Comparison of ENCODE assay signal across 1 cellular context in the genomic region with DNA sequence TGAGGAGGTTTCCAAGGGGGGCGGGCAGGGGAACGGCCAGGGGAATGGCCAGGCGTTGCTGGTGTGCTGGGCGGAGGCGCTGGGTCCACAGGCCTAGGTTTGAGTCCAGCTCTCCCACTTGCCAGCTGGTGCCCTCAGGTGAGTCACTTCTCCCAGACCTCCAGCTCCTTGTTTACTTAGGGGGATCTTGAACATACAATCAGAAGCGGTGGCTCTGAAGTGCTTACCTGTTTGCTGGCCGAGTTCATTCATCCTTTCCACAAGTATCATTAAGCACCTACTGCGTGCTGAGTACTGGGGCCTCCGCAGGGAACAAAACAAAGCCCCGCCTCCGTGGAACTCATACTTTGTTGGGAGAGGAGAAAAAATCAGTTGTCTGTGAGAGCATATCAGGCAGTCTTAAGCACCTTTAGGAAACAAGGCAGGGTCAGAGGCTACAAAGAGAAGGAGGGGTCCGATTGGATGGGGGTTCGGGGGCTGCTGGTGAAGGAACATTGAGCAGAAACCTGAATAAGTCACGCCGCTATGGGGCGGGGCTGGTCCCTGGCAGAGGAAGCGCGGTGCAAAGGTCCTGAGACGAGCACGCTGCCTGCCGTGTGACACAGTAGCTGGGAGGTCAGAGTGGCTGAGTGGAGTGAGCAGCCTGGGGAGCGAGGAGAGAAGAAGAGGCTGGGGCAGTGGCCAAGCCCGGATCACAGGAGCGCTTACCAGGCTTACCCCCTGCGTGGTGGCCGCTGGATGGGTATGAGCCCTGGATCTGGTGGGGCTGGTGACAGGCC.
A peak's percentile ranks its signal among the peaks of the same experiment; 100 is the strongest.
TF ChIP-seq lines count a peak whose summit lies in the region.

No MANE protein-coding gene starts in this region.

TF ChIP-seq in HepG2, 621 proteins besides CTCF, POLR2A, EP300 and RAD21 (continued from another document):
- TF ChIP-seq, protein P1, sequence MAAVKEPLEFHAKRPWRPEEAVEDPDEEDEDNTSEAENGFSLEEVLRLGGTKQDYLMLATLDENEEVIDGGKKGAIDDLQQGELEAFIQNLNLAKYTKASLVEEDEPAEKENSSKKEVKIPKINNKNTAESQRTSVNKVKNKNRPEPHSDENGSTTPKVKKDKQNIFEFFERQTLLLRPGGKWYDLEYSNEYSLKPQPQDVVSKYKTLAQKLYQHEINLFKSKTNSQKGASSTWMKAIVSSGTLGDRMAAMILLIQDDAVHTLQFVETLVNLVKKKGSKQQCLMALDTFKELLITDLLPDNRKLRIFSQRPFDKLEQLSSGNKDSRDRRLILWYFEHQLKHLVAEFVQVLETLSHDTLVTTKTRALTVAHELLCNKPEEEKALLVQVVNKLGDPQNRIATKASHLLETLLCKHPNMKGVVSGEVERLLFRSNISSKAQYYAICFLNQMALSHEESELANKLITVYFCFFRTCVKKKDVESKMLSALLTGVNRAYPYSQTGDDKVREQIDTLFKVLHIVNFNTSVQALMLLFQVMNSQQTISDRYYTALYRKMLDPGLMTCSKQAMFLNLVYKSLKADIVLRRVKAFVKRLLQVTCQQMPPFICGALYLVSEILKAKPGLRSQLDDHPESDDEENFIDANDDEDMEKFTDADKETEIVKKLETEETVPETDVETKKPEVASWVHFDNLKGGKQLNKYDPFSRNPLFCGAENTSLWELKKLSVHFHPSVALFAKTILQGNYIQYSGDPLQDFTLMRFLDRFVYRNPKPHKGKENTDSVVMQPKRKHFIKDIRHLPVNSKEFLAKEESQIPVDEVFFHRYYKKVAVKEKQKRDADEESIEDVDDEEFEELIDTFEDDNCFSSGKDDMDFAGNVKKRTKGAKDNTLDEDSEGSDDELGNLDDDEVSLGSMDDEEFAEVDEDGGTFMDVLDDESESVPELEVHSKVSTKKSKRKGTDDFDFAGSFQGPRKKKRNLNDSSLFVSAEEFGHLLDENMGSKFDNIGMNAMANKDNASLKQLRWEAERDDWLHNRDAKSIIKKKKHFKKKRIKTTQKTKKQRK (IDR thresholded peaks at IDR 0.05; ENCODE audit: low read length): no peak
- TF ChIP-seq, protein P2, sequence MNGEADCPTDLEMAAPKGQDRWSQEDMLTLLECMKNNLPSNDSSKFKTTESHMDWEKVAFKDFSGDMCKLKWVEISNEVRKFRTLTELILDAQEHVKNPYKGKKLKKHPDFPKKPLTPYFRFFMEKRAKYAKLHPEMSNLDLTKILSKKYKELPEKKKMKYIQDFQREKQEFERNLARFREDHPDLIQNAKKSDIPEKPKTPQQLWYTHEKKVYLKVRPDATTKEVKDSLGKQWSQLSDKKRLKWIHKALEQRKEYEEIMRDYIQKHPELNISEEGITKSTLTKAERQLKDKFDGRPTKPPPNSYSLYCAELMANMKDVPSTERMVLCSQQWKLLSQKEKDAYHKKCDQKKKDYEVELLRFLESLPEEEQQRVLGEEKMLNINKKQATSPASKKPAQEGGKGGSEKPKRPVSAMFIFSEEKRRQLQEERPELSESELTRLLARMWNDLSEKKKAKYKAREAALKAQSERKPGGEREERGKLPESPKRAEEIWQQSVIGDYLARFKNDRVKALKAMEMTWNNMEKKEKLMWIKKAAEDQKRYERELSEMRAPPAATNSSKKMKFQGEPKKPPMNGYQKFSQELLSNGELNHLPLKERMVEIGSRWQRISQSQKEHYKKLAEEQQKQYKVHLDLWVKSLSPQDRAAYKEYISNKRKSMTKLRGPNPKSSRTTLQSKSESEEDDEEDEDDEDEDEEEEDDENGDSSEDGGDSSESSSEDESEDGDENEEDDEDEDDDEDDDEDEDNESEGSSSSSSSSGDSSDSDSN (CRISPR knock-in tag; IDR thresholded peaks at IDR 0.05): 0 out of 2 replicates have a peak, but pooled peaks have one; percentile 34
- TF ChIP-seq DMAP1 (CRISPR knock-in tag; IDR thresholded peaks at IDR 0.05): no peak
- TF ChIP-seq, protein P3, sequence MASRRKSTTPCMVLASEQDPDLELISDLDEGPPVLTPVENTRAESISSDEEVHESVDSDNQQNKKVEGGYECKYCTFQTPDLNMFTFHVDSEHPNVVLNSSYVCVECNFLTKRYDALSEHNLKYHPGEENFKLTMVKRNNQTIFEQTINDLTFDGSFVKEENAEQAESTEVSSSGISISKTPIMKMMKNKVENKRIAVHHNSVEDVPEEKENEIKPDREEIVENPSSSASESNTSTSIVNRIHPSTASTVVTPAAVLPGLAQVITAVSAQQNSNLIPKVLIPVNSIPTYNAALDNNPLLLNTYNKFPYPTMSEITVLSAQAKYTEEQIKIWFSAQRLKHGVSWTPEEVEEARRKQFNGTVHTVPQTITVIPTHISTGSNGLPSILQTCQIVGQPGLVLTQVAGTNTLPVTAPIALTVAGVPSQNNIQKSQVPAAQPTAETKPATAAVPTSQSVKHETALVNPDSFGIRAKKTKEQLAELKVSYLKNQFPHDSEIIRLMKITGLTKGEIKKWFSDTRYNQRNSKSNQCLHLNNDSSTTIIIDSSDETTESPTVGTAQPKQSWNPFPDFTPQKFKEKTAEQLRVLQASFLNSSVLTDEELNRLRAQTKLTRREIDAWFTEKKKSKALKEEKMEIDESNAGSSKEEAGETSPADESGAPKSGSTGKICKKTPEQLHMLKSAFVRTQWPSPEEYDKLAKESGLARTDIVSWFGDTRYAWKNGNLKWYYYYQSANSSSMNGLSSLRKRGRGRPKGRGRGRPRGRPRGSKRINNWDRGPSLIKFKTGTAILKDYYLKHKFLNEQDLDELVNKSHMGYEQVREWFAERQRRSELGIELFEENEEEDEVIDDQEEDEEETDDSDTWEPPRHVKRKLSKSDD (CRISPR knock-in tag; IDR thresholded peaks at IDR 0.05; ENCODE audit: low read depth): 0 out of 2 replicates have a peak, but pooled peaks have one; percentile 52
- TF ChIP-seq ZMYM2 (CRISPR knock-in tag; IDR thresholded peaks at IDR 0.05): 0 out of 2 replicates have a peak, but pooled peaks have one; percentile 51
- no peak for TF ChIP-seq ZNF207 (IDR thresholded peaks at IDR 0.05; ENCODE audit: borderline replicate concordance)
- TF ChIP-seq ARNTL (CRISPR knock-in tag; IDR thresholded peaks at IDR 0.05): peak; percentile 97
- TF ChIP-seq, protein P4, sequence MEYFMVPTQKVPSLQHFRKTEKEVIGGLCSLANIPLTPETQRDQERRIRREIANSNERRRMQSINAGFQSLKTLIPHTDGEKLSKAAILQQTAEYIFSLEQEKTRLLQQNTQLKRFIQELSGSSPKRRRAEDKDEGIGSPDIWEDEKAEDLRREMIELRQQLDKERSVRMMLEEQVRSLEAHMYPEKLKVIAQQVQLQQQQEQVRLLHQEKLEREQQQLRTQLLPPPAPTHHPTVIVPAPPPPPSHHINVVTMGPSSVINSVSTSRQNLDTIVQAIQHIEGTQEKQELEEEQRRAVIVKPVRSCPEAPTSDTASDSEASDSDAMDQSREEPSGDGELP (IDR thresholded peaks at IDR 0.05; ENCODE audit: borderline replicate concordance, low read depth): peak; percentile 85; the same call in 1 of the 2 replicates
- TF ChIP-seq CREM (IDR thresholded peaks at IDR 0.05): no peak
- TF ChIP-seq CREM (CRISPR knock-in tag; IDR thresholded peaks at IDR 0.05): no peak
- TF ChIP-seq MED13 (CRISPR knock-in tag; IDR thresholded peaks at IDR 0.05): no peak
- peak; percentile 63; the same call in 1 of the 2 replicates for TF ChIP-seq CHD4 (IDR thresholded peaks at IDR 0.05; ENCODE audit: borderline replicate concordance, low read length)
- TF ChIP-seq JUNB (CRISPR knock-in tag; IDR thresholded peaks at IDR 0.05; ENCODE audit: borderline replicate concordance): 0 out of 2 replicates have a peak, but pooled peaks have one; percentile 50
- TF ChIP-seq KDM1A (CRISPR knock-in tag; IDR thresholded peaks at IDR 0.05): peak; percentile 42; the same call in 1 of the 2 replicates
- TF ChIP-seq ZNF746 (CRISPR knock-in tag; IDR thresholded peaks at IDR 0.05): no peak
- TF ChIP-seq HCFC1 (IDR thresholded peaks at IDR 0.05; ENCODE audit: low read depth, low read length): no peak
- TF ChIP-seq ADNP (CRISPR knock-in tag; IDR thresholded peaks at IDR 0.05): 0 out of 2 replicates have a peak, but pooled peaks have one; percentile 24
- no peak for TF ChIP-seq MEIS2 (CRISPR knock-in tag; IDR thresholded peaks at IDR 0.05)
- TF ChIP-seq FOXP1 (IDR thresholded peaks at IDR 0.05): no peak
- 0 out of 2 replicates have a peak, but pooled peaks have one; percentile 5 for TF ChIP-seq FOXP1 (CRISPR knock-in tag; IDR thresholded peaks at IDR 0.05)
- TF ChIP-seq, protein P5, sequence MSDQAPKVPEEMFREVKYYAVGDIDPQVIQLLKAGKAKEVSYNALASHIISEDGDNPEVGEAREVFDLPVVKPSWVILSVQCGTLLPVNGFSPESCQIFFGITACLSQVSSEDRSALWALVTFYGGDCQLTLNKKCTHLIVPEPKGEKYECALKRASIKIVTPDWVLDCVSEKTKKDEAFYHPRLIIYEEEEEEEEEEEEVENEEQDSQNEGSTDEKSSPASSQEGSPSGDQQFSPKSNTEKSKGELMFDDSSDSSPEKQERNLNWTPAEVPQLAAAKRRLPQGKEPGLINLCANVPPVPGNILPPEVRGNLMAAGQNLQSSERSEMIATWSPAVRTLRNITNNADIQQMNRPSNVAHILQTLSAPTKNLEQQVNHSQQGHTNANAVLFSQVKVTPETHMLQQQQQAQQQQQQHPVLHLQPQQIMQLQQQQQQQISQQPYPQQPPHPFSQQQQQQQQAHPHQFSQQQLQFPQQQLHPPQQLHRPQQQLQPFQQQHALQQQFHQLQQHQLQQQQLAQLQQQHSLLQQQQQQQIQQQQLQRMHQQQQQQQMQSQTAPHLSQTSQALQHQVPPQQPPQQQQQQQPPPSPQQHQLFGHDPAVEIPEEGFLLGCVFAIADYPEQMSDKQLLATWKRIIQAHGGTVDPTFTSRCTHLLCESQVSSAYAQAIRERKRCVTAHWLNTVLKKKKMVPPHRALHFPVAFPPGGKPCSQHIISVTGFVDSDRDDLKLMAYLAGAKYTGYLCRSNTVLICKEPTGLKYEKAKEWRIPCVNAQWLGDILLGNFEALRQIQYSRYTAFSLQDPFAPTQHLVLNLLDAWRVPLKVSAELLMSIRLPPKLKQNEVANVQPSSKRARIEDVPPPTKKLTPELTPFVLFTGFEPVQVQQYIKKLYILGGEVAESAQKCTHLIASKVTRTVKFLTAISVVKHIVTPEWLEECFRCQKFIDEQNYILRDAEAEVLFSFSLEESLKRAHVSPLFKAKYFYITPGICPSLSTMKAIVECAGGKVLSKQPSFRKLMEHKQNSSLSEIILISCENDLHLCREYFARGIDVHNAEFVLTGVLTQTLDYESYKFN (CRISPR knock-in tag; conservative IDR thresholded peaks at IDR 0.05): peak; percentile 41
- TF ChIP-seq, protein P6, sequence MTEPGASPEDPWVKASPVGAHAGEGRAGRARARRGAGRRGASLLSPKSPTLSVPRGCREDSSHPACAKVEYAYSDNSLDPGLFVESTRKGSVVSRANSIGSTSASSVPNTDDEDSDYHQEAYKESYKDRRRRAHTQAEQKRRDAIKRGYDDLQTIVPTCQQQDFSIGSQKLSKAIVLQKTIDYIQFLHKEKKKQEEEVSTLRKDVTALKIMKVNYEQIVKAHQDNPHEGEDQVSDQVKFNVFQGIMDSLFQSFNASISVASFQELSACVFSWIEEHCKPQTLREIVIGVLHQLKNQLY (CRISPR knock-in tag; IDR thresholded peaks at IDR 0.05): 0 out of 2 replicates have a peak, but pooled peaks have one; percentile 30
- TF ChIP-seq, protein P7, sequence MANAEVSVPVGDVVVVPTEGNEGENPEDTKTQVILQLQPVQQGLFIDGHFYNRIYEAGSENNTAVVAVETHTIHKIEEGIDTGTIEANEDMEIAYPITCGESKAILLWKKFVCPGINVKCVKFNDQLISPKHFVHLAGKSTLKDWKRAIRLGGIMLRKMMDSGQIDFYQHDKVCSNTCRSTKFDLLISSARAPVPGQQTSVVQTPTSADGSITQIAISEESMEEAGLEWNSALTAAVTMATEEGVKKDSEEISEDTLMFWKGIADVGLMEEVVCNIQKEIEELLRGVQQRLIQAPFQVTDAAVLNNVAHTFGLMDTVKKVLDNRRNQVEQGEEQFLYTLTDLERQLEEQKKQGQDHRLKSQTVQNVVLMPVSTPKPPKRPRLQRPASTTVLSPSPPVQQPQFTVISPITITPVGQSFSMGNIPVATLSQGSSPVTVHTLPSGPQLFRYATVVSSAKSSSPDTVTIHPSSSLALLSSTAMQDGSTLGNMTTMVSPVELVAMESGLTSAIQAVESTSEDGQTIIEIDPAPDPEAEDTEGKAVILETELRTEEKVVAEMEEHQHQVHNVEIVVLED (CRISPR knock-in tag; IDR thresholded peaks at IDR 0.05; ENCODE audit: borderline replicate concordance): no peak; the same call in 1 of the 2 replicates
TF ChIP-seq in HepG2: peak in this region for 54.
